Comparison of ENCODE assay signal across 8 cellular contexts in the genomic region with DNA sequence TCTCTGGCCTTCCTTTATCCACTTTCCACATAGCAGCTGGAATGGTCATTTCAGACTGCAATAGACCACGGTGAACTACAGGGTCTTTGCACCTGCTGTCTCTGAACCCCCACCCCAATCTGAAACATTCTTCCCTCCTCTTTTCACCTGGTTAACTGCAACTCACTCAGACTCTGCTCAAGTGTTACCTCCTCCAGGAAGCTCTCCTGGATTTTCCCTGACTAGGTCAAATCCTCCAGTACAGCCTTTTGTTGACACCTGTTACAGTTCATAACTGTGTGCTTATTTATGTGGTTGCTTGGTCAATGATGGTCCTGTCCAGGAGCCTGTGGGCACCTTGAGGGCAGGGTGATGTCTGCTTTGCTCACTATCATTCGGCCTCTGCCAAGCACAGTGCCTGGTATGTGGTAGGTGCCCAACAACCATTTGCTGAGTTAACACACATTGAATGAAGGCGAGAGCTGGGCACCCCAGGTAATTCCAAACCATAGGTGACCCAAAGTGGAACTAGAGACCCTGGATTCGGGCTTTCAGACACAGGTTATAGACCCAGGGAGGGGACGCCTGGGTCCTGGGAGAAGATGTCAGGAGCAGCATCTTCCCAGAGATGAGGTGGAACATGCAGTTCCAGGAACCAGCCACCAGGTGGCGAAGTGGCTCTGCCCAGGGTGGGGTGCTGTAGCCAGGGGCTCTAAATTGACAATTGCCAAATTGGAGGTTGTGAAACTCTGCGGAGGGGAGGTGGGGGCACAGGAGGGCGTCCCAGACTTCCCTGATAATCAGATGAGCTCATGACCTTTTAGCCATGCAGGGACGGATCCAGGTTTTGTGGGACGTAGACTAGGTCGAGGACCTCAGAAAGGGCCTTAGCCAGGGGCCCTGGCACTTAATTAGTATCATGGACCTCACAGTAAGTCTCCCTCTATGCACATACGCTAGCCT. TPM values are rescaled to one million over a fixed set of nuclear protein-coding genes. Genes with fewer than 3 reads are reported as not detected.
DNase-seq lines count a peak whose midpoint lies in the region; ATAC-seq and TF ChIP-seq lines count a peak whose summit lies in the region.

No MANE protein-coding gene starts in this region.

- ATAC-seq in activated CD8-positive, alpha-beta T cell treated with anti-CD3 and anti-CD28 coated beads for 36 hours = peak; percentile 93
- peak; percentile 82 for ATAC-seq in effector memory CD8-positive, alpha-beta T cell (replicated peaks)

- H3K23ac ChIP-seq in mesenchymal stem cell (ENCODE audit: low read length in 2 of 2) = no peak overlapping the region

- no peak overlapping the region for H3K14ac ChIP-seq in mesenchymal stem cell (ENCODE audit: low read length in 2 of 2)

- peak; percentile 97 for TF ChIP-seq CTCF in activated CD8-positive, alpha-beta T cell treated with anti-CD3 and anti-CD28 coated beads for 36 hours (IDR thresholded peaks at IDR 0.05)

- no peaks in the 10 kb centered on the region for H3K9me3 ChIP-seq in mesenchymal stem cell (ENCODE audit: control insufficient read depth, low read length)

- no peaks in the 10 kb centered on the region for H3K36me3 Mint-ChIP-seq in activated CD8-positive, alpha-beta T cell treated with anti-CD3 and anti-CD28 coated beads for 36 hours (ENCODE audit: low read depth)
- no peaks in the 10 kb centered on the region for H3K36me3 Mint-ChIP-seq in effector memory CD8-positive, alpha-beta T cell (ENCODE audit: insufficient read depth)

- CTCF ChIA-PET in activated CD8-positive, alpha-beta T cell treated with anti-CD3 and anti-CD28 coated beads for 36 hours (lab: Charles Lee) = interaction anchor here (0.5 to 6.1 kb wide), 33 partner anchors 10 to 1517 kb away, joined by 3 to 157 read pairs (median 4); no protein-coding TSS in a partner anchor

- WGBS in mesenchymal stem cell = 44% methylated on average over 12 of the region's 12 CpGs

- H3K4me3 ChIP-seq in mesenchymal stem cell (ENCODE audit: insufficient read depth in 1 of 2, low read depth in 1 of 2, low read length in 2 of 2) = no peak overlapping the region

- no peak overlapping the region for H2AFZ ChIP-seq in mesenchymal stem cell (ENCODE audit: low read depth, low read length)

- H3K27me3 Mint-ChIP-seq in activated CD8-positive, alpha-beta T cell treated with anti-CD3 and anti-CD28 coated beads for 36 hours = no peaks in the 10 kb centered on the region
- H3K27me3 Mint-ChIP-seq in effector memory CD8-positive, alpha-beta T cell = no peaks in the 10 kb centered on the region

- H3K18ac ChIP-seq in mesenchymal stem cell (ENCODE audit: low read depth in 1 of 2, low read length in 2 of 2) = no peak overlapping the region

- peaks cover 0 to 7% of the 10 kb centered on the region in 2 experiments for H3K36me3 ChIP-seq in mesenchymal stem cell (ENCODE audit: control insufficient read depth in 1 of 2, insufficient read depth in 2 of 2, low read depth in 1 of 2, low read length in 2 of 2)

- H2BK5ac ChIP-seq in mesenchymal stem cell (ENCODE audit: low read depth, low read length, poor library complexity, severe bottlenecking) = no peak overlapping the region

- H3K9ac ChIP-seq in mesenchymal stem cell (ENCODE audit: low read length) = no peak overlapping the region

- H3K4me2 ChIP-seq in mesenchymal stem cell (ENCODE audit: low read length, poor library complexity, severe bottlenecking) = no peak overlapping the region

- no peak overlapping the region for H4K8ac ChIP-seq in mesenchymal stem cell (ENCODE audit: low read length)

- H2AK5ac ChIP-seq in mesenchymal stem cell (ENCODE audit: low read length, severe bottlenecking) = no peak overlapping the region

- no peaks in the 10 kb centered on the region for H3K27me3 ChIP-seq in mesenchymal stem cell (ENCODE audit: control insufficient read depth in 1 of 2, insufficient read depth in 1 of 2, low read length in 2 of 2)

- POLR2A ChIA-PET in activated CD8-positive, alpha-beta T cell treated with anti-CD3 and anti-CD28 coated beads for 36 hours (lab: Charles Lee) = no interaction called here

- H3K4me1 ChIP-seq in mesenchymal stem cell (ENCODE audit: control insufficient read depth, insufficient read depth, low read depth, low read length) = no peaks in the 10 kb centered on the region

- no peak overlapping the region for H3K27ac ChIP-seq in mesenchymal stem cell (ENCODE audit: low read length, poor library complexity, severe bottlenecking)

- H2BK12ac ChIP-seq in mesenchymal stem cell (ENCODE audit: low read length in 2 of 2) = no peak overlapping the region

- H4K91ac ChIP-seq in mesenchymal stem cell (ENCODE audit: low read length) = no peak overlapping the region

- no peaks in the 10 kb centered on the region for H3K4me1 Mint-ChIP-seq in activated CD8-positive, alpha-beta T cell treated with anti-CD3 and anti-CD28 coated beads for 36 hours (ENCODE audit: low read depth)
- H3K4me1 Mint-ChIP-seq in effector memory CD8-positive, alpha-beta T cell (ENCODE audit: low read depth in 2 of 2) = peaks cover 0 to 4% of the 10 kb centered on the region in 2 donors

- no peak overlapping the region for H2BK15ac ChIP-seq in mesenchymal stem cell (ENCODE audit: low read depth, poor library complexity, severe bottlenecking)

- H3K4ac ChIP-seq in mesenchymal stem cell (ENCODE audit: low read depth in 1 of 2, low read length in 2 of 2) = no peak overlapping the region

- H2BK120ac ChIP-seq in mesenchymal stem cell (ENCODE audit: low read depth, low read length) = no peak overlapping the region

- no peaks in the 10 kb centered on the region for H3K79me1 ChIP-seq in mesenchymal stem cell (replicated peaks; ENCODE audit: low read length, poor library complexity, severe bottlenecking)

- no peak overlapping the region for H3K27ac Mint-ChIP-seq in activated CD8-positive, alpha-beta T cell treated with anti-CD3 and anti-CD28 coated beads for 36 hours
- peak overlapping the region; percentile 33 to 59 for H3K27ac Mint-ChIP-seq in effector memory CD8-positive, alpha-beta T cell

- no peak overlapping the region for H3K4me3 Mint-ChIP-seq in activated CD8-positive, alpha-beta T cell treated with anti-CD3 and anti-CD28 coated beads for 36 hours
- H3K4me3 Mint-ChIP-seq in effector memory CD8-positive, alpha-beta T cell = no peak overlapping the region

- DNase-seq in SIG-M5 treated with dmso at 0.1 percent for 504 hours (lab: John Stamatoyannopoulos, UW; ENCODE audit: unreplicated experiment) = peak; percentile 64
- no peak for DNase-seq in SIG-M5 (lab: John Stamatoyannopoulos, UW)
- peak; percentile 60 for DNase-seq in NCI-H345 (lab: John Stamatoyannopoulos, UW)
- peak; percentile 74 for DNase-seq in activated CD8-positive, alpha-beta T cell treated with anti-CD3 and anti-CD28 coated beads for 36 hours
- peak; percentile 65 to 73 (median 65) for DNase-seq in effector memory CD8-positive, alpha-beta T cell
- DNase-seq in mesenchymal stem cell = peak; percentile 61
- DNase-seq in stimulated activated CD8-positive, alpha-beta memory T cell treated with anti-CD3 and anti-CD28 coated beads, Interleukin-15, amount 100 ng/mL, for 48 hours (ENCODE audit: low read depth in 2 of 2) = peak; percentile 22 to 32
- DNase-seq in GF-D8 (lab: John Stamatoyannopoulos, UW) = no peak

- no peaks in the 10 kb centered on the region for H3K9me3 Mint-ChIP-seq in activated CD8-positive, alpha-beta T cell treated with anti-CD3 and anti-CD28 coated beads for 36 hours
- H3K9me3 Mint-ChIP-seq in effector memory CD8-positive, alpha-beta T cell = no peaks in the 10 kb centered on the region

- intact Hi-C loops in activated CD8-positive, alpha-beta T cell treated with anti-CD3 and anti-CD28 coated beads for 36 hours (cut with micrococcal nuclease) = loop anchor here (2.0 to 5.0 kb wide), 2 partner anchors 42 to 76 kb away; a partner anchor contains a TSS

RNA-seq across cellular contexts. Expression of a gene that starts 28.1 kb away (rescaled TPM):
- total RNA-seq in activated CD8-positive, alpha-beta T cell treated with anti-CD3 and anti-CD28 coated beads for 36 hours = not detected
- polyA plus RNA-seq in mesenchymal stem cell (2013, experiment 1 of 2) = 2.7 TPM
- polyA plus RNA-seq in mesenchymal stem cell (2013, experiment 2 of 2) = 2.7 TPM

Comparison
In these comparisons a context has a peak if more than half of its experiments do, and no peak if none do; other contexts are left out.
1. DNase-seq: peak in SIG-M5 treated with dmso at 0.1 percent for 504 hours (single experiment), NCI-H345 (single experiment), activated CD8-positive, alpha-beta T cell treated with anti-CD3 and anti-CD28 coated beads for 36 hours (single experiment), effector memory CD8-positive, alpha-beta T cell (3 of 3), mesenchymal stem cell (single experiment) and stimulated activated CD8-positive, alpha-beta memory T cell treated with anti-CD3 and anti-CD28 coated beads, Interleukin-15, amount 100 ng/mL, for 48 hours (2 of 2); none in SIG-M5 (single experiment) and GF-D8 (single experiment).